25 cellular contexts compared by ENCODE assay signal in genomic region chrX:68755726-68756125, GRCh38.
"Had no signal": no experiment of that assay in that cellular context is flagged by ENCODE, and none has a peak within 500 bp of the region (broad histone marks: within the 10 kb centered on the region; RNA-seq: fewer than 3 reads in every experiment).

No MANE protein-coding gene starts in this region.

- H3K4me3 ChIP-seq: left lung, lung, mucosa of descending colon, psoas muscle, right lobe of liver, skin epidermis, stomach, suprapubic skin, tibial nerve, vagina had no signal

- H3K27ac ChIP-seq: left lung, parathyroid adenoma, psoas muscle, right lobe of liver, skin epidermis, stomach, suprapubic skin, vagina had no signal

- FAIRE-seq: islet of Langerhans, kidney had no signal

- H3K27me3 ChIP-seq: left lung, right lobe of liver, suprapubic skin, vagina had no signal

- H3K4me1 ChIP-seq: left lung, parathyroid adenoma, psoas muscle, right lobe of liver, stomach, suprapubic skin, vagina had no signal

- ATAC-seq: left colon; mucosa of descending colon; naive thymus-derived CD4-positive, alpha-beta T cell; psoas muscle; right lobe of liver; stimulated activated naive B cell treated with anti-CD40 and anti-IgM and Interleukin-4, amounts not matched to agents 10 μg/mL and 1 μg/mL and 100 μg/mL, for 72 hours; stimulated activated naive CD8-positive, alpha-beta T cell treated with anti-CD3 and anti-CD28 coated beads, Interleukin-15, Interleukin-2, amounts not matched to agents 100 U/mL and 50 U/mL, for 24 hours had no signal

- H3K36me3 ChIP-seq: left lung, right lobe of liver, stomach, suprapubic skin, tibial nerve, vagina had no signal

- DNase-seq: head of caudate nucleus; hippocampal formation; kidney; left colon; left lung; midbrain; mucosa of descending colon; naive thymus-derived CD4-positive, alpha-beta T cell; nucleus accumbens; psoas muscle; right lobe of liver; stimulated activated CD4-positive, alpha-beta T cell treated with anti-CD3 and anti-CD28 coated beads, Interleukin-12 subunit alpha, Interleukin-12 subunit beta, amount 100 ng/mL, for 4 hours; stimulated activated CD4-positive, alpha-beta T cell treated with anti-CD3 and anti-CD28 coated beads, Interleukin-15, amount 100 ng/mL, for 24 hours; stimulated activated CD4-positive, alpha-beta T cell treated with anti-CD3 and anti-CD28 coated beads, Interleukin-2, amount 100 ng/mL, for 24 hours; stimulated activated CD4-positive, alpha-beta T cell treated with anti-CD3 and anti-CD28 coated beads, Interleukin-4, amount 100 ng/mL, for 1 hour; stimulated activated naive B cell treated with anti-CD40 and anti-IgM and Interleukin-4, amounts not matched to agents 10 μg/mL and 1 μg/mL and 100 μg/mL, for 72 hours; stimulated activated naive CD8-positive, alpha-beta T cell treated with anti-CD3 and anti-CD28 coated beads, Interleukin-15, Interleukin-2, amounts not matched to agents 100 U/mL and 50 U/mL, for 24 hours; stomach had no signal

- H3K9me3 ChIP-seq: left lung, mucosa of descending colon, psoas muscle, right lobe of liver, stomach, suprapubic skin, tibial nerve, vagina had no signal
